ENCODE assay signal across 20 cellular contexts in genomic region chr20:51183443-51183842, GRCh38.
A peak's percentile ranks its signal among the peaks of the same experiment; 100 is the strongest.
DNase-seq lines count a peak whose midpoint lies in the region; ATAC-seq lines count a peak whose summit lies in the region.
"Had no signal": no experiment of that assay in that cellular context is flagged by ENCODE, and none has a peak within 500 bp of the region (broad histone marks: within the 10 kb centered on the region; RNA-seq: fewer than 3 reads in every experiment).

No MANE protein-coding gene starts in this region.

- DNase-seq in NK-92 treated with Interleukin-12 subunit alpha and Interleukin-12 subunit beta, amount 100 ng/mL, for 24 hours (lab: John Stamatoyannopoulos, UW): peak; percentile 12
- DNase-seq in NK-92 (lab: John Stamatoyannopoulos, UW; ENCODE audit: unreplicated experiment) (no peak), HS-5 (ENCODE audit: low read depth) (peak; percentile 37), RPMI7951 (ENCODE audit: low read depth) (peak; percentile 42), islet precursor cell (peak; percentile 11), NOMO-1 treated with DMSO at 0.1 percent for 48 hours (lab: John Stamatoyannopoulos, UW; ENCODE audit: unreplicated experiment) (no peak)
- DNase-seq in activated naive CD4-positive, alpha-beta T cell treated with anti-CD3 and anti-CD28 coated beads for 36 hours: no peak
- DNase-seq: 8988T; Calu3; CD8-positive, alpha-beta memory T cell; DMS153; GF-D8; GM23248; H9; KG1; NCI-H1048; NCI-H1417 treated with DMSO at 0.1 percent for 48 hours; NCI-H187; Right ventricle myocardium superior had no signal

- no peaks in the 10 kb centered on the region for H3K4me1 Mint-ChIP-seq in activated naive CD4-positive, alpha-beta T cell treated with anti-CD3 and anti-CD28 coated beads for 36 hours (ENCODE audit: low read depth)
- H3K4me1 Mint-ChIP-seq: CD8-positive, alpha-beta memory T cell had no signal

- intact Hi-C loops in activated naive CD4-positive, alpha-beta T cell treated with anti-CD3 and anti-CD28 coated beads for 36 hours (cut with micrococcal nuclease): no loop called here

- no peak overlapping the region for H3K27ac Mint-ChIP-seq in activated naive CD4-positive, alpha-beta T cell treated with anti-CD3 and anti-CD28 coated beads for 36 hours
- H3K27ac Mint-ChIP-seq: H9 had no signal

- H3K36me3 Mint-ChIP-seq in activated naive CD4-positive, alpha-beta T cell treated with anti-CD3 and anti-CD28 coated beads for 36 hours (ENCODE audit: low read depth): no peaks in the 10 kb centered on the region
- H3K36me3 Mint-ChIP-seq: CD8-positive, alpha-beta memory T cell had no signal

- H3K4me3 Mint-ChIP-seq in activated naive CD4-positive, alpha-beta T cell treated with anti-CD3 and anti-CD28 coated beads for 36 hours: no peak overlapping the region
- H3K4me3 Mint-ChIP-seq: CD8-positive, alpha-beta memory T cell; H9 had no signal

- CTCF ChIA-PET in activated naive CD4-positive, alpha-beta T cell treated with anti-CD3 and anti-CD28 coated beads for 36 hours (lab: Charles Lee): no interaction called here

- peaks cover 16% of the 10 kb centered on the region for H3K27me3 Mint-ChIP-seq in activated naive CD4-positive, alpha-beta T cell treated with anti-CD3 and anti-CD28 coated beads for 36 hours (ENCODE audit: low read depth)

- H3K9me3 Mint-ChIP-seq in activated naive CD4-positive, alpha-beta T cell treated with anti-CD3 and anti-CD28 coated beads for 36 hours: no peaks in the 10 kb centered on the region
- H3K9me3 Mint-ChIP-seq: CD8-positive, alpha-beta memory T cell; H9 had no signal

- no peak for ATAC-seq in GM18520 (IDR thresholded peaks at IDR 0.05; ENCODE audit: unreplicated experiment)

Comparison
In these comparisons a context has a peak if more than half of its experiments do, and no peak if none do; other contexts are left out.
1. DNase-seq: peak in NK-92 treated with Interleukin-12 subunit alpha and Interleukin-12 subunit beta, amount 100 ng/mL, for 24 hours (single experiment), HS-5 (single experiment), RPMI7951 (single experiment) and islet precursor cell (single experiment); none in NK-92 (single experiment), activated naive CD4-positive, alpha-beta T cell treated with anti-CD3 and anti-CD28 coated beads for 36 hours (single experiment) and NOMO-1 treated with DMSO at 0.1 percent for 48 hours (single experiment).